ENCODE assay signal across 10 cellular contexts in genomic region chr10:119006451-119007210, GRCh38. TPM values are rescaled to one million over a fixed set of nuclear protein-coding genes. Genes with fewer than 3 reads are reported as not detected.
DNase-seq lines count a peak whose midpoint lies in the region; ATAC-seq, FAIRE-seq and TF ChIP-seq lines count a peak whose summit lies in the region.
"Had no signal": no experiment of that assay in that cellular context is flagged by ENCODE, and none has a peak within 500 bp of the region (broad histone marks: within the 10 kb centered on the region; RNA-seq: fewer than 3 reads in every experiment).

No MANE protein-coding gene starts in this region.

- H3K27me3 Mint-ChIP-seq in activated CD4-positive, alpha-beta T cell treated with anti-CD3 and anti-CD28 coated beads for 36 hours, result peaks cover 13% of the 10 kb centered on the region

- H2AFZ ChIP-seq in endothelial cell of umbilical vein (ENCODE audit: low read depth, low read length), result no peak overlapping the region

- intact Hi-C loops in endothelial cell of umbilical vein (cut with micrococcal nuclease), result no loop called here
- intact Hi-C loops in testis (cut with DNase I; ENCODE audit: low total_unique reads), result no loop called here
- intact Hi-C loops in activated CD4-positive, alpha-beta T cell treated with anti-CD3 and anti-CD28 coated beads for 36 hours (cut with DNase I, micrococcal nuclease), result no loop called here

- no peak for ATAC-seq in HG03378 (IDR thresholded peaks at IDR 0.05; ENCODE audit: unreplicated experiment)
- no peak for ATAC-seq in activated CD4-positive, alpha-beta T cell treated with anti-CD3 and anti-CD28 coated beads for 36 hours

- WGBS in testis, 2 donors, result 41 to 57% methylated on average over 9 of the region's 9 CpGs

- peak; percentile 67 for FAIRE-seq in endothelial cell of umbilical vein (lab: Jason Lieb, UNC)

- H3K36me3 ChIP-seq in endothelial cell of umbilical vein (ENCODE audit: control insufficient read depth in 2 of 2, extremely low read depth in 1 of 2, insufficient read depth in 2 of 2, low read length in 2 of 2) (no peaks in the 10 kb centered on the region), testis (ENCODE audit: low read depth, missing control alignments) (no peaks in the 10 kb centered on the region)

- H4K20me1 ChIP-seq in endothelial cell of umbilical vein (replicated peaks; ENCODE audit: control insufficient read depth, extremely low read depth, insufficient read depth, low read length), result no peaks in the 10 kb centered on the region

- peak; percentile 91 for DNase-seq in AG20443 (ENCODE audit: low spot score)
- DNase-seq in NCI-H2171 treated with DMSO at 0.1 percent for 48 hours (lab: John Stamatoyannopoulos, UW), result peak; percentile 78
- DNase-seq in endothelial cell of umbilical vein (ENCODE audit: low read depth, low spot score), result peak; percentile 42
- peak; percentile 97 for DNase-seq in non-pigmented ciliary epithelial cell (ENCODE audit: low read depth)
- DNase-seq in testis, result no peak
- DNase-seq in NCI-H1436 (lab: John Stamatoyannopoulos, UW), result no peak
- DNase-seq in activated CD4-positive, alpha-beta T cell treated with anti-CD3 and anti-CD28 coated beads for 36 hours, result no peak
- DNase-seq: GF-D8 had no signal

- no peak overlapping the region for H3K9ac ChIP-seq in endothelial cell of umbilical vein (replicated peaks; ENCODE audit: extremely low read depth, insufficient read depth, low read length)

- H3K27me3 ChIP-seq in endothelial cell of umbilical vein (ENCODE audit: control insufficient read depth in 2 of 2, insufficient read depth in 2 of 2, low read length in 2 of 2) (peaks cover 0 to 3% of the 10 kb centered on the region in 2 experiments), testis (no peaks in the 10 kb centered on the region)

- dilution Hi-C loops in endothelial cell of umbilical vein (cut with MboI; ENCODE audit: extremely low pct_ligation_motif_present, low sequenced_read_pairs), result no loop called here

- no peak overlapping the region for H3K4me3 Mint-ChIP-seq in activated CD4-positive, alpha-beta T cell treated with anti-CD3 and anti-CD28 coated beads for 36 hours
- H3K4me3 Mint-ChIP-seq: activated naive CD4-positive, alpha-beta T cell treated with anti-CD3 and anti-CD28 coated beads, Interleukin-2, amount 50 U/mL, for 24 hours had no signal

- CTCF ChIA-PET in endothelial cell of umbilical vein (lab: Charles Lee), result interaction anchor here (0.6 to 1.6 kb wide), 3 partner anchors 13 to 125 kb away, joined by 3 read pairs; no protein-coding TSS in a partner anchor
- CTCF ChIA-PET in activated CD4-positive, alpha-beta T cell treated with anti-CD3 and anti-CD28 coated beads for 36 hours (lab: Charles Lee), result interaction anchor here (0.6 to 0.7 kb wide), 2 partner anchors 103 to 204 kb away, joined by 3 to 4 read pairs; no protein-coding TSS in a partner anchor

- POLR2A ChIA-PET in endothelial cell of umbilical vein (lab: Charles Lee), result interaction anchor here (1.0 kb wide), 1 partner anchor 135 kb away, joined by 3 read pairs; no protein-coding TSS in a partner anchor
- POLR2A ChIA-PET in activated CD4-positive, alpha-beta T cell treated with anti-CD3 and anti-CD28 coated beads for 36 hours (lab: Charles Lee), result no interaction called here

- no peak overlapping the region for H3K4me2 ChIP-seq in endothelial cell of umbilical vein (ENCODE audit: insufficient read depth, low read length)

- TF ChIP-seq CTCF in endothelial cell of umbilical vein (IDR thresholded peaks at IDR 0.05; ENCODE audit: extremely low read depth in 1 of 2, insufficient read depth in 1 of 2, low read depth in 1 of 2, low read length in 2 of 2), result no peak
- no peak for TF ChIP-seq CTCF in testis (IDR thresholded peaks at IDR 0.05)

- no peaks in the 10 kb centered on the region for H3K9me3 ChIP-seq in endothelial cell of umbilical vein (replicated peaks; ENCODE audit: control insufficient read depth, insufficient read depth, low read length)
- no peaks in the 10 kb centered on the region for H3K9me3 ChIP-seq in testis

- no peaks in the 10 kb centered on the region for H3K9me1 ChIP-seq in endothelial cell of umbilical vein (replicated peaks; ENCODE audit: control insufficient read depth, extremely low read depth, insufficient read depth, low read length)

- H3K36me3 Mint-ChIP-seq in activated CD4-positive, alpha-beta T cell treated with anti-CD3 and anti-CD28 coated beads for 36 hours (ENCODE audit: low read depth), result no peaks in the 10 kb centered on the region
- H3K36me3 Mint-ChIP-seq: activated naive CD4-positive, alpha-beta T cell treated with anti-CD3 and anti-CD28 coated beads, Interleukin-2, amount 50 U/mL, for 24 hours had no signal

- H3K4me1 ChIP-seq in endothelial cell of umbilical vein (ENCODE audit: control insufficient read depth, extremely low read depth, insufficient read depth, low read length) (peaks cover 4% of the 10 kb centered on the region), testis (no peaks in the 10 kb centered on the region)

- H3K4me1 Mint-ChIP-seq in activated CD4-positive, alpha-beta T cell treated with anti-CD3 and anti-CD28 coated beads for 36 hours, result no peaks in the 10 kb centered on the region
- H3K4me1 Mint-ChIP-seq: activated naive CD4-positive, alpha-beta T cell treated with anti-CD3 and anti-CD28 coated beads, Interleukin-2, amount 50 U/mL, for 24 hours had no signal

- TF ChIP-seq POLR2A in endothelial cell of umbilical vein (IDR thresholded peaks at IDR 0.05; ENCODE audit: low read depth, low read length) (no peak), testis (IDR thresholded peaks at IDR 0.05) (no peak)

- H3K9me3 Mint-ChIP-seq in activated CD4-positive, alpha-beta T cell treated with anti-CD3 and anti-CD28 coated beads for 36 hours (ENCODE audit: low read depth), result no peaks in the 10 kb centered on the region
- H3K9me3 Mint-ChIP-seq: activated naive CD4-positive, alpha-beta T cell treated with anti-CD3 and anti-CD28 coated beads, Interleukin-2, amount 50 U/mL, for 24 hours had no signal

- H3K27ac Mint-ChIP-seq in activated CD4-positive, alpha-beta T cell treated with anti-CD3 and anti-CD28 coated beads for 36 hours, result no peak overlapping the region
- H3K27ac Mint-ChIP-seq: activated naive CD4-positive, alpha-beta T cell treated with anti-CD3 and anti-CD28 coated beads, Interleukin-2, amount 50 U/mL, for 24 hours had no signal

- H3K27ac ChIP-seq in endothelial cell of umbilical vein (ENCODE audit: insufficient read depth, low read depth, low read length), result no peak overlapping the region
- no peak overlapping the region for H3K27ac ChIP-seq in testis

- H3K79me2 ChIP-seq in endothelial cell of umbilical vein (ENCODE audit: control insufficient read depth, insufficient read depth, low read length), result no peaks in the 10 kb centered on the region

- H3K4me3 ChIP-seq in endothelial cell of umbilical vein (replicated peaks in 1 of 3; ENCODE audit: insufficient read depth in 1 of 3, low read depth in 1 of 3, low read length in 3 of 3) (no peak overlapping the region), testis (no peak overlapping the region)

- no TSS peak for BruUV-seq in endothelial cell of umbilical vein (replicated peaks; lab: Mats Ljungman, UMichigan)

TF ChIP-seq in endothelial cell of umbilical vein, 7 proteins besides CTCF, POLR2A, EP300 and RAD21:
- TF ChIP-seq EZH2 (IDR thresholded peaks at IDR 0.05; ENCODE audit: borderline replicate concordance, low read depth, low read length, severe bottlenecking) (no peak), MAX (IDR thresholded peaks at IDR 0.05; ENCODE audit: insufficient read depth, insufficient read length) (no peak), MYC (IDR thresholded peaks at IDR 0.05; ENCODE audit: low read depth, low read length) (no peak), GATA2 (IDR thresholded peaks at IDR 0.05; ENCODE audit: insufficient read depth, insufficient read length, low read depth, low read length) (peak; percentile 64), FOS (IDR thresholded peaks at IDR 0.05; ENCODE audit: borderline replicate concordance, insufficient read depth, low read length) (peak; percentile 68)

RNA-seq across cellular contexts. Expression of gene NANOS1, which starts 22.9 kb away (rescaled TPM):
- total RNA-seq in endothelial cell of umbilical vein (0.40 and 0.76 TPM in 2 replicates), testis (1 to 10 TPM; 2.5 to 4.4 TPM)
- polyA plus RNA-seq in endothelial cell of umbilical vein (0.29 and 0.30 TPM in 2 replicates), testis (ENCODE audit: insufficient read depth, low read depth, low replicate concordance) (3.8 TPM)
- polyA plus RNA-seq in endothelial cell of umbilical vein (2011; cell fraction: cytosol; rRNA removed), result 0.30 and 0.45 TPM in 2 replicates
- 0.08 and 0.22 TPM in 2 replicates for polyA plus RNA-seq in endothelial cell of umbilical vein (2011; cell fraction: nucleus; rRNA removed)
- 0.18 and 0.20 TPM in 2 replicates for polyA plus RNA-seq in endothelial cell of umbilical vein (2012)
- polyA minus RNA-seq in endothelial cell of umbilical vein, result 0.12 TPM in 1 of 2 replicates, not detected in the other
- 3.5 TPM for polyA minus RNA-seq in endothelial cell of umbilical vein (2011; cell fraction: cytosol; rRNA and poly(A)+ RNA removed)
- 0.14 and 0.24 TPM in 2 replicates for polyA minus RNA-seq in endothelial cell of umbilical vein (2011; cell fraction: nucleus; rRNA and poly(A)+ RNA removed)
- under 1 TPM; 0.04 to 0.09 TPM for total RNA-seq in activated CD4-positive, alpha-beta T cell treated with anti-CD3 and anti-CD28 coated beads for 36 hours

Comparison
In these comparisons a context has a peak if more than half of its experiments do, and no peak if none do; other contexts are left out.
1. DNase-seq: peak in AG20443 (single experiment), NCI-H2171 treated with DMSO at 0.1 percent for 48 hours (single experiment), endothelial cell of umbilical vein (single experiment) and non-pigmented ciliary epithelial cell (single experiment); none in testis (single experiment), NCI-H1436 (single experiment) and activated CD4-positive, alpha-beta T cell treated with anti-CD3 and anti-CD28 coated beads for 36 hours (single experiment).